8 cellular contexts compared by ENCODE assay signal in the genomic region with DNA sequence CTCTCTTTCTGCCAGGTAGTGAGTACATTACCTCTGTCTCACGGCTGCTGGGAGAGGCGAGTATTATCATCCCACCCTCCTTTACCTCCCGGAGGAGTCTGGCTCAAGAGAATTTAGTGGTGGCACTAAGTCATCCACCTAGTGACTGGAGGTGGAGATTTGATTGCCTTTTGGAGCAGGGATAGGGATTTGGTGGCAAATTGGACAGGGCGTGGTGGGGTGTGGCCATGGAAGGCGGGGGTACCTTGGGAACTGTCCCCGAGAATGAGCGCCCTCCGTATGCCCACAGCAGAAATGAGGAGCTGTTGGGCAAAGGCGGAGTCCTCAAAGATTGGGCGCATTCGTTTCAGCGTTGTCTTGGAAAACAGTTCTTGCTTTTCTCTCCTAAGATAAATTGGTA. TPM values are rescaled to one million over a fixed set of nuclear protein-coding genes. Genes with fewer than 3 reads are reported as not detected.
DNase-seq lines count a peak whose midpoint lies in the region; ATAC-seq and TF ChIP-seq lines count a peak whose summit lies in the region.

No MANE protein-coding gene starts in this region.

- H3K36me3 Mint-ChIP-seq in endothelial cell (ENCODE audit: low read depth, unreplicated experiment) = peaks cover 8% of the 10 kb centered on the region

- no peaks in the 10 kb centered on the region for H3K9me3 Mint-ChIP-seq in endothelial cell (ENCODE audit: unreplicated experiment)

- intact Hi-C loops in OCI-LY7 (cut with micrococcal nuclease; ENCODE audit: unreplicated experiment) = loop anchor here (2.0 kb wide), 1 partner anchor 32 kb away; a partner anchor contains a TSS

- H3K4me3 ChIP-seq in OCI-LY7 (ENCODE audit: low read depth, low read length, poor library complexity, severe bottlenecking) (peak overlapping the region; percentile 93), neutrophil (ENCODE audit: low read depth in 1 of 2, low read length in 1 of 2) (peak overlapping the region; percentile 88 to 95)

- no peaks in the 10 kb centered on the region for H3K79me2 ChIP-seq in OCI-LY7 (ENCODE audit: insufficient read depth, low read depth, low read length)

- H3K4me1 ChIP-seq in OCI-LY7 (ENCODE audit: insufficient read depth, low read length, poor library complexity, severe bottlenecking) (peaks cover 16% of the 10 kb centered on the region), neutrophil (ENCODE audit: control insufficient read depth in 1 of 2, insufficient read depth in 1 of 2, low read depth in 1 of 2, low read length in 1 of 2) (peaks cover 26 to 27% of the 10 kb centered on the region in 2 experiments)

- no peak overlapping the region for H3K27ac ChIP-seq in OCI-LY7 (ENCODE audit: low read depth, low read length, poor library complexity, severe bottlenecking)
- H3K27ac ChIP-seq in neutrophil = peak overlapping the region; percentile 83

- ATAC-seq in GM18511 (IDR thresholded peaks at IDR 0.05; ENCODE audit: unreplicated experiment) (peak; percentile 1), HG03460 (IDR thresholded peaks at IDR 0.05; ENCODE audit: unreplicated experiment) (no peak), GM18520 (IDR thresholded peaks at IDR 0.05; ENCODE audit: unreplicated experiment) (no peak)

- peak overlapping the region; percentile 96 for H3K4me3 Mint-ChIP-seq in endothelial cell (ENCODE audit: unreplicated experiment)

- peak overlapping the region; percentile 86 for H3K4me2 ChIP-seq in OCI-LY7 (ENCODE audit: low read length)

- no peaks in the 10 kb centered on the region for H3K27me3 ChIP-seq in neutrophil

- POLR2A ChIA-PET in OCI-LY7 (lab: Charles Lee) = interaction anchor here (0.6 to 1.5 kb wide), 2 partner anchors 10 to 34 kb away, joined by 3 to 8 read pairs; no protein-coding TSS in a partner anchor

- no peaks in the 10 kb centered on the region for H3K9me2 ChIP-seq in OCI-LY7 (ENCODE audit: insufficient read depth, low read length)

- H3K36me3 ChIP-seq in OCI-LY7 (ENCODE audit: insufficient read depth, low read length) (0 out of 2 replicates have a peak, but pooled peaks cover 5% of the 10 kb centered on the region), neutrophil (peaks cover 5% of the 10 kb centered on the region)

- peak overlapping the region; percentile 96 for H3K27ac Mint-ChIP-seq in endothelial cell (ENCODE audit: unreplicated experiment)

- H3K27me3 Mint-ChIP-seq in endothelial cell (ENCODE audit: unreplicated experiment) = peaks cover 6% of the 10 kb centered on the region

- H3K9me3 ChIP-seq in OCI-LY7 (ENCODE audit: low read length) (no peaks in the 10 kb centered on the region), neutrophil (no peaks in the 10 kb centered on the region)

- CTCF ChIA-PET in OCI-LY7 (lab: Charles Lee; ENCODE audit: unreplicated experiment) = interaction anchor here (0.7 kb wide), 1 partner anchor 29 kb away, joined by 5 read pairs; no protein-coding TSS in a partner anchor

- peaks cover 16% of the 10 kb centered on the region for H3K4me1 Mint-ChIP-seq in endothelial cell (ENCODE audit: unreplicated experiment)

- BruUV-seq in OCI-LY7 (replicated peaks; lab: Mats Ljungman, UMichigan) = TSS peak; percentile 66

- H2AFZ ChIP-seq in OCI-LY7 (ENCODE audit: low read length) = no peak overlapping the region; the same call in 1 of the 2 replicates

- DNase-seq in OCI-LY7 (ENCODE audit: low spot score) (no peak), endothelial cell (ENCODE audit: low spot score) (no peak), amniotic stem cell (lab: John Stamatoyannopoulos, UW) (no peak)
- no peak for DNase-seq in effector CD8-positive, alpha-beta T cell (lab: John Stamatoyannopoulos, UW)

- H4K20me1 ChIP-seq in OCI-LY7 (ENCODE audit: insufficient read depth, low read length) = no peaks in the 10 kb centered on the region

- TF ChIP-seq CTCF in OCI-LY7 (conservative IDR thresholded peaks at IDR 0.05; ENCODE audit: low read length) = no peak
- TF ChIP-seq CTCF in endothelial cell (IDR thresholded peaks at IDR 0.05; ENCODE audit: unreplicated experiment) = no peak
- no peak for TF ChIP-seq CTCF in neutrophil (IDR thresholded peaks at IDR 0.05)

RNA-seq across cellular contexts. Expression of a gene that starts 32.1 kb away (rescaled TPM):
- total RNA-seq in OCI-LY7 (2014; rRNA removed; shearing (Covaris generic)) = 264 and 349 TPM in 2 replicates
- 492 and 532 TPM in 2 replicates for total RNA-seq in OCI-LY7 (2022)
- 409 TPM for total RNA-seq in endothelial cell (ENCODE audit: unreplicated experiment)
